Comparison of ENCODE assay signal across 13 cellular contexts in the genomic region with DNA sequence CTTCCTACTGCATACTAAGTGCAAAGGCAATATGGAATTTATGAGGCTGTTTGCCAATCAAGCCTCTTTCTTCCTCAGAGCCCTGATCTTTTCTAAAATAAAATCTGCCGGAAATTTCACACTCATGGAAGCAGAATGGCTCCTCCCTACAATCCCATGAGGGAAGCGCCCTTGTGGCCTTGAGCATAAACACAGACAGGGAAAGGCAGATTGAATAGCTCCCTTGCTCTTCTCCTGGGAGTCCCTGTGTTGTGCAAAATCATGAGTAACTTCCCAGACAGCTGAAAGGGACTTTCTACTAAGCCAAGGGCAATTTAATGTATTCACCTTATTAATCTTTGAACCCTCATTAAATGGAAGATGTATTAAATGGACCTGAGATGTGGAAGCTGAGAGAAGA.
DNase-seq lines count a peak whose midpoint lies in the region; ATAC-seq and TF ChIP-seq lines count a peak whose summit lies in the region.
"Had no signal": no experiment of that assay in that cellular context is flagged by ENCODE, and none has a peak within 500 bp of the region (broad histone marks: within the 10 kb centered on the region; RNA-seq: fewer than 3 reads in every experiment).

No MANE protein-coding gene starts in this region.

- H3K4me1 Mint-ChIP-seq in WTC11 (0 out of 2 replicates have a peak, but pooled peaks cover 5% of the 10 kb centered on the region), nephron progenitor cell (peaks cover 31% of the 10 kb centered on the region)
- H3K4me1 Mint-ChIP-seq: activated naive CD8-positive, alpha-beta T cell treated with anti-CD3 and anti-CD28 coated beads for 36 hours; B cell had no signal

- H3K27me3 Mint-ChIP-seq in WTC11 (ENCODE audit: low read depth), result no peaks in the 10 kb centered on the region
- H3K27me3 Mint-ChIP-seq in nephron progenitor cell (ENCODE audit: low read depth, poor library complexity), result peaks cover 4% of the 10 kb centered on the region

- no peaks in the 10 kb centered on the region for H3K36me3 Mint-ChIP-seq in WTC11
- H3K36me3 Mint-ChIP-seq in nephron progenitor cell (ENCODE audit: low read depth), result no peaks in the 10 kb centered on the region

- ATAC-seq in WTC11, result peak; percentile 48
- no peak for ATAC-seq in GM18519 (IDR thresholded peaks at IDR 0.05; ENCODE audit: low FRiP score, unreplicated experiment)
- ATAC-seq: esophagus mucosa had no signal

- H3K4me3 Mint-ChIP-seq in WTC11 (no peak overlapping the region), nephron progenitor cell (no peak overlapping the region)
- H3K4me3 Mint-ChIP-seq: activated naive CD8-positive, alpha-beta T cell treated with anti-CD3 and anti-CD28 coated beads for 36 hours; B cell had no signal

- H3K9me3 Mint-ChIP-seq in WTC11, result peaks cover 9% of the 10 kb centered on the region
- H3K9me3 Mint-ChIP-seq in nephron progenitor cell, result peaks cover 6% of the 10 kb centered on the region
- H3K9me3 Mint-ChIP-seq: activated naive CD8-positive, alpha-beta T cell treated with anti-CD3 and anti-CD28 coated beads for 36 hours had no signal

- CTCF ChIA-PET in WTC11 (lab: Charles Lee), result interaction anchor here (0.9 kb wide), 1 partner anchor 226 kb away, joined by 3 read pairs; a partner anchor contains a TSS

- POLR2A ChIA-PET in WTC11 (lab: Charles Lee), result no interaction called here

- H3K4me3 ChIP-seq in foreskin fibroblast (ENCODE audit: low read depth in 1 of 2, low read length in 2 of 2), result no peak overlapping the region

- TF ChIP-seq CTCF in WTC11 (IDR thresholded peaks at IDR 0.05) (no peak), foreskin fibroblast (IDR thresholded peaks at IDR 0.05; ENCODE audit: low read depth, low read length) (no peak), nephron progenitor cell (IDR thresholded peaks at IDR 0.05) (no peak)

- no peak overlapping the region for H3K27ac Mint-ChIP-seq in WTC11
- peak overlapping the region; percentile 60 for H3K27ac Mint-ChIP-seq in nephron progenitor cell
- H3K27ac Mint-ChIP-seq: activated naive CD8-positive, alpha-beta T cell treated with anti-CD3 and anti-CD28 coated beads for 36 hours; B cell had no signal

- DNase-seq in GM03348 (ENCODE audit: low spot score), result peak; percentile 47
- no peak for DNase-seq in WTC11 (ENCODE audit: low spot score)
- DNase-seq in foreskin fibroblast, result peak; percentile 71 to 78
- DNase-seq in nephron progenitor cell, result no peak
- DNase-seq in D341Med (ENCODE audit: low spot score), result no peak
- no peak for DNase-seq in GM19240 (ENCODE audit: insufficient read length, low spot score)
- no peak for DNase-seq in LoVo (ENCODE audit: low spot score)
- DNase-seq: activated naive CD8-positive, alpha-beta T cell treated with anti-CD3 and anti-CD28 coated beads for 36 hours; NCI-H2081 treated with DMSO at 0.1 percent for 48 hours; T-helper 2 cell had no signal

TF ChIP-seq in WTC11, 78 proteins besides CTCF, POLR2A, EP300 and RAD21:
- TF ChIP-seq ZNF396 (CRISPR knock-in tag; IDR thresholded peaks at IDR 0.05; ENCODE audit: borderline replicate concordance) (no peak), SMAD4 (CRISPR knock-in tag; IDR thresholded peaks at IDR 0.05) (no peak)
- TF ChIP-seq, protein P1, sequence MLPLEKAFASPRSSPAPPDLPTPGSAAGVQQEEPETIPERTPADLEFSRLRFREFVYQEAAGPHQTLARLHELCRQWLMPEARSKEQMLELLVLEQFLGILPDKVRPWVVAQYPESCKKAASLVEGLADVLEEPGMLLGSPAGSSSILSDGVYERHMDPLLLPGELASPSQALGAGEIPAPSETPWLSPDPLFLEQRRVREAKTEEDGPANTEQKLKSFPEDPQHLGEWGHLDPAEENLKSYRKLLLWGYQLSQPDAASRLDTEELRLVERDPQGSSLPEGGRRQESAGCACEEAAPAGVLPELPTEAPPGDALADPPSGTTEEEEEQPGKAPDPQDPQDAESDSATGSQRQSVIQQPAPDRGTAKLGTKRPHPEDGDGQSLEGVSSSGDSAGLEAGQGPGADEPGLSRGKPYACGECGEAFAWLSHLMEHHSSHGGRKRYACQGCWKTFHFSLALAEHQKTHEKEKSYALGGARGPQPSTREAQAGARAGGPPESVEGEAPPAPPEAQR (CRISPR knock-in tag; IDR thresholded peaks at IDR 0.05), result no peak
- TF ChIP-seq, protein P2, sequence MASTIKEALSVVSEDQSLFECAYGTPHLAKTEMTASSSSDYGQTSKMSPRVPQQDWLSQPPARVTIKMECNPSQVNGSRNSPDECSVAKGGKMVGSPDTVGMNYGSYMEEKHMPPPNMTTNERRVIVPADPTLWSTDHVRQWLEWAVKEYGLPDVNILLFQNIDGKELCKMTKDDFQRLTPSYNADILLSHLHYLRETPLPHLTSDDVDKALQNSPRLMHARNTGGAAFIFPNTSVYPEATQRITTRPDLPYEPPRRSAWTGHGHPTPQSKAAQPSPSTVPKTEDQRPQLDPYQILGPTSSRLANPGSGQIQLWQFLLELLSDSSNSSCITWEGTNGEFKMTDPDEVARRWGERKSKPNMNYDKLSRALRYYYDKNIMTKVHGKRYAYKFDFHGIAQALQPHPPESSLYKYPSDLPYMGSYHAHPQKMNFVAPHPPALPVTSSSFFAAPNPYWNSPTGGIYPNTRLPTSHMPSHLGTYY (CRISPR knock-in tag; IDR thresholded peaks at IDR 0.05), result no peak

Comparison
In these comparisons a context has a peak if more than half of its experiments do, and no peak if none do; other contexts are left out.
1. DNase-seq: peak in GM03348 (single experiment) and foreskin fibroblast (2 of 2); none in WTC11 (single experiment), nephron progenitor cell (single experiment), D341Med (single experiment), GM19240 (single experiment) and LoVo (single experiment).